In genomic region chr15:29570931-29571727, GRCh38 we compare ENCODE assay signal across 9 cellular contexts.
DNase-seq lines count a peak whose midpoint lies in the region; ATAC-seq, FAIRE-seq and TF ChIP-seq lines count a peak whose summit lies in the region.
"Had no signal": no experiment of that assay in that cellular context is flagged by ENCODE, and none has a peak within 500 bp of the region (broad histone marks: within the 10 kb centered on the region; RNA-seq: fewer than 3 reads in every experiment).

No MANE protein-coding gene starts in this region.

- H3K4me3 Mint-ChIP-seq in activated CD8-positive, alpha-beta T cell treated with anti-CD3 and anti-CD28 coated beads, Interleukin-2, amount 10 ng/mL, durations not matched to agents 7 days and 5 days = peak overlapping the region; percentile 42

- H3K9ac ChIP-seq in iPS-15b (ENCODE audit: low read depth, low read length) = peak overlapping the region; percentile 16

- peaks cover 8% of the 10 kb centered on the region for H3K4me1 Mint-ChIP-seq in activated CD8-positive, alpha-beta T cell treated with anti-CD3 and anti-CD28 coated beads, Interleukin-2, amount 10 ng/mL, durations not matched to agents 7 days and 5 days (ENCODE audit: low read depth)

- POLR2A ChIA-PET in activated CD8-positive, alpha-beta T cell treated with anti-CD3 and anti-CD28 coated beads, Interleukin-2, amount 10 ng/mL, durations not matched to agents 7 days and 5 days (lab: Charles Lee) = no interaction called here

- H3K27me3 ChIP-seq in iPS-15b (ENCODE audit: control insufficient read depth, insufficient read depth, low read length) = peaks cover 36% of the 10 kb centered on the region
- H3K27me3 ChIP-seq in SJCRH30 = no peaks in the 10 kb centered on the region

- no peak for ATAC-seq in activated CD8-positive, alpha-beta T cell treated with anti-CD3 and anti-CD28 coated beads, Interleukin-2, amount 10 ng/mL, durations not matched to agents 7 days and 5 days
- ATAC-seq in GM19395 (IDR thresholded peaks at IDR 0.05; ENCODE audit: unreplicated experiment) = no peak

- H3K36me3 Mint-ChIP-seq in activated CD8-positive, alpha-beta T cell treated with anti-CD3 and anti-CD28 coated beads, Interleukin-2, amount 10 ng/mL, durations not matched to agents 7 days and 5 days (ENCODE audit: low read depth) = peaks cover 3% of the 10 kb centered on the region

- peaks cover 47% of the 10 kb centered on the region for H3K27me3 Mint-ChIP-seq in activated CD8-positive, alpha-beta T cell treated with anti-CD3 and anti-CD28 coated beads, Interleukin-2, amount 10 ng/mL, durations not matched to agents 7 days and 5 days (ENCODE audit: low read depth)

- no peak for FAIRE-seq in GM12891 (lab: Jason Lieb, UNC)

- no peaks in the 10 kb centered on the region for H3K9me3 Mint-ChIP-seq in activated CD8-positive, alpha-beta T cell treated with anti-CD3 and anti-CD28 coated beads, Interleukin-2, amount 10 ng/mL, durations not matched to agents 7 days and 5 days (ENCODE audit: insufficient read depth)

- H3K27ac ChIP-seq in 22Rv1 (peak overlapping the region; percentile 47; the same call in 1 of the 2 replicates), SJCRH30 (no peak overlapping the region)

- H3K9me3 ChIP-seq in iPS-15b (ENCODE audit: control insufficient read depth, insufficient read depth, low read length) (no peaks in the 10 kb centered on the region), SJCRH30 (replicated peaks) (no peaks in the 10 kb centered on the region)

- no peaks in the 10 kb centered on the region for H3K36me3 ChIP-seq in iPS-15b (ENCODE audit: control insufficient read depth, insufficient read depth, low read length)
- H3K36me3 ChIP-seq in SJCRH30 = no peaks in the 10 kb centered on the region

- H3K4me1 ChIP-seq in iPS-15b (ENCODE audit: control insufficient read depth, insufficient read depth, low read length) (peaks cover 3% of the 10 kb centered on the region), SJCRH30 (no peaks in the 10 kb centered on the region)

- peak overlapping the region; percentile 60 for H3K4me3 ChIP-seq in iPS-15b (ENCODE audit: low read depth, low read length)
- H3K4me3 ChIP-seq in skeletal muscle cell (ENCODE audit: low read depth, low read length) = peak overlapping the region; percentile 28
- H3K4me3 ChIP-seq in SJCRH30 = no peak overlapping the region

- TF ChIP-seq CTCF in 22Rv1 (IDR thresholded peaks at IDR 0.05) = no peak

- no peak for TF ChIP-seq POLR2A in GM12891 (IDR thresholded peaks at IDR 0.05; ENCODE audit: low read depth, low read length)

- CTCF ChIA-PET in activated CD8-positive, alpha-beta T cell treated with anti-CD3 and anti-CD28 coated beads, Interleukin-2, amount 10 ng/mL, durations not matched to agents 7 days and 5 days (lab: Charles Lee) = no interaction called here

- H3K27ac Mint-ChIP-seq in activated CD8-positive, alpha-beta T cell treated with anti-CD3 and anti-CD28 coated beads, Interleukin-2, amount 10 ng/mL, durations not matched to agents 7 days and 5 days = peak overlapping the region; percentile 20
- H3K27ac Mint-ChIP-seq: activated naive CD4-positive, alpha-beta T cell treated with anti-CD3 and anti-CD28 coated beads, Interleukin-2, amount 50 U/mL, for 72 hours had no signal

- DNase-seq in GM12891 (ENCODE audit: insufficient read length, low spot score) (peak; percentile 22), skeletal muscle cell (ENCODE audit: low read depth) (no peak), SJCRH30 (no peak), SIG-M5 (lab: John Stamatoyannopoulos, UW) (no peak)
- no peak for DNase-seq in activated CD8-positive, alpha-beta T cell treated with anti-CD3 and anti-CD28 coated beads, Interleukin-2, amount 10 ng/mL, durations not matched to agents 7 days and 5 days

TF ChIP-seq in GM12891, 5 proteins besides CTCF, POLR2A, EP300 and RAD21:
- TF ChIP-seq PAX5 (IDR thresholded peaks at IDR 0.05; ENCODE audit: insufficient read depth, low read length, severe bottlenecking) = no peak
- TF ChIP-seq SPI1 (IDR thresholded peaks at IDR 0.05; ENCODE audit: low read depth, low read length) = no peak
- no peak for TF ChIP-seq TAF1 (IDR thresholded peaks at IDR 0.05; ENCODE audit: low read depth, low read length)
- TF ChIP-seq POLR2AphosphoS5 (IDR thresholded peaks at IDR 0.05; ENCODE audit: low read depth, low read length) = no peak
- no peak for TF ChIP-seq POU2F2 (IDR thresholded peaks at IDR 0.05; ENCODE audit: low read depth, low read length)
TF ChIP-seq in GM12891: peak in this region for 0.
